In the genomic region with DNA sequence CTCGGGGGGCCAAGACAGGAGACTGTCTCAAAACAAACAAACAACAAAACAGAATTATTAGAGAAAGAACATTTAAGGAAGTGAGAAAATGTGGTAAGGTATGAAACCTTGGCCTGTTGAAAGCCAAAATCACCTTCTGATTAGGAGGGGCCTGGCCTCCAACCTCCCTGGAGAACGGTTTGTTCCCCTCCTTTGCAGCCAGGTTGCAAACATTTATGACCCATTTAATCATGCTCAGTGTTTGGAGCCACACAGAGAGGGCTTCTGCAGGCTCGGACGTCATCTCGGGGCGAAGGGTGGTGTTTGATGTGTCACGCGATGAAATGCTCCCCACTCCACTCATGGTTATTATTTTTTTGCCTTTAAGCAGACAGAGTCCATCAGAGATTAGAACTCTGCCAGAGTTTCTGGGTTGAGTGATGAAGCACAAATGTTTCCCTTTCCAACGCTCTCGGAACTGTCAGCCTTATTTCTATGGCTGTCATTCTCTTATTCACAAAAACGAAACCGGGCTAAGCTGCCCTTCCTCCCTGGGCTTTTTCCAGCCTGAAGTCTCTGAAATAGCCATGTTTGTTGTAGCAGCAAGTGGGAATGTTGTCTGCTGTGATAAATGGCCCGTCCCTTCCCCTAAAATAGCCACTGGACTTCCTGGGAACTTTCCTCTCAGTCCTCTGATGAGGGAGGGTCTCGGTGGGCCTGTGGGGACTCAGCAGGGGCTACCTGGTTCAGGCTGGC, we compare ENCODE assay signal across 8 cellular contexts. TPM values are rescaled to one million over a fixed set of nuclear protein-coding genes. Genes with fewer than 3 reads are reported as not detected.
DNase-seq lines count a peak whose midpoint lies in the region; ATAC-seq and TF ChIP-seq lines count a peak whose summit lies in the region.

No MANE protein-coding gene starts in this region.

- no peaks in the 10 kb centered on the region for H3K9me3 ChIP-seq in cardiac muscle cell (ENCODE audit: low read depth)
- no peaks in the 10 kb centered on the region for H3K9me3 ChIP-seq in upper lobe of right lung
- H3K9me3 ChIP-seq in testis: no peaks in the 10 kb centered on the region

- intact Hi-C loops in upper lobe of right lung (cut with DNase I) (no loop called here), testis (cut with DNase I; ENCODE audit: low total_unique reads) (no loop called here)
- intact Hi-C loops in activated CD4-positive, alpha-beta T cell treated with anti-CD3 and anti-CD28 coated beads, Interleukin-2, amount 10 ng/mL, durations not matched to agents 24 days and 14 days (cut with micrococcal nuclease): no loop called here

- H3K9me3 Mint-ChIP-seq in activated CD4-positive, alpha-beta T cell treated with anti-CD3 and anti-CD28 coated beads, Interleukin-2, amount 10 ng/mL, durations not matched to agents 24 days and 14 days: no peaks in the 10 kb centered on the region

- H3K36me3 Mint-ChIP-seq in activated CD4-positive, alpha-beta T cell treated with anti-CD3 and anti-CD28 coated beads, Interleukin-2, amount 10 ng/mL, durations not matched to agents 24 days and 14 days (ENCODE audit: low read depth): no peaks in the 10 kb centered on the region

- 73 to 79% methylated on average over 14 of the region's 14 CpGs for WGBS in testis, 2 donors

- no peaks in the 10 kb centered on the region for H3K4me1 Mint-ChIP-seq in activated CD4-positive, alpha-beta T cell treated with anti-CD3 and anti-CD28 coated beads, Interleukin-2, amount 10 ng/mL, durations not matched to agents 24 days and 14 days

- no peak overlapping the region for H3K4me3 Mint-ChIP-seq in activated CD4-positive, alpha-beta T cell treated with anti-CD3 and anti-CD28 coated beads, Interleukin-2, amount 10 ng/mL, durations not matched to agents 24 days and 14 days

- no peaks in the 10 kb centered on the region for H3K27me3 Mint-ChIP-seq in activated CD4-positive, alpha-beta T cell treated with anti-CD3 and anti-CD28 coated beads, Interleukin-2, amount 10 ng/mL, durations not matched to agents 24 days and 14 days

- DNase-seq in cardiac muscle cell (ENCODE audit: low read depth in 1 of 2, low spot score in 1 of 2) (peak in 1 of 2 donors; percentile 68), upper lobe of right lung (no peak), testis (no peak), NCI-H345 treated with DMSO at 0.1 percent for 48 hours (lab: John Stamatoyannopoulos, UW; ENCODE audit: unreplicated experiment) (no peak)
- no peak for DNase-seq in activated CD4-positive, alpha-beta T cell treated with anti-CD3 and anti-CD28 coated beads, Interleukin-2, amount 10 ng/mL, durations not matched to agents 24 days and 14 days
- DNase-seq in activated effector memory CD4-positive, alpha-beta T cell treated with Interleukin-2 at 50 U/mL for 16 hours: no peak

- H3K4me3 ChIP-seq in cardiac muscle cell (no peak overlapping the region), upper lobe of right lung (no peak overlapping the region), testis (no peak overlapping the region)

- no peak overlapping the region for H3K27ac Mint-ChIP-seq in activated CD4-positive, alpha-beta T cell treated with anti-CD3 and anti-CD28 coated beads, Interleukin-2, amount 10 ng/mL, durations not matched to agents 24 days and 14 days

- H3K36me3 ChIP-seq in cardiac muscle cell (no peaks in the 10 kb centered on the region), upper lobe of right lung (no peaks in the 10 kb centered on the region), testis (ENCODE audit: low read depth, missing control alignments) (no peaks in the 10 kb centered on the region)

- no peaks in the 10 kb centered on the region for H3K27me3 ChIP-seq in cardiac muscle cell
- H3K27me3 ChIP-seq in upper lobe of right lung: no peaks in the 10 kb centered on the region
- H3K27me3 ChIP-seq in testis: no peaks in the 10 kb centered on the region

- H3K27ac ChIP-seq in cardiac muscle cell (peak overlapping the region; percentile 35), upper lobe of right lung (peak overlapping the region; percentile 91), testis (peak overlapping the region in 1 of 2 donors; percentile 15)

- H3K4me1 ChIP-seq in cardiac muscle cell (ENCODE audit: low read depth) (peaks cover 14% of the 10 kb centered on the region), upper lobe of right lung (peaks cover 46% of the 10 kb centered on the region), testis (peaks cover 12% of the 10 kb centered on the region)

- no peak for TF ChIP-seq POLR2A in testis (IDR thresholded peaks at IDR 0.05)

- no peak for TF ChIP-seq CTCF in cardiac muscle cell (IDR thresholded peaks at IDR 0.05; ENCODE audit: low read depth, low read length)
- TF ChIP-seq CTCF in upper lobe of right lung (IDR thresholded peaks at IDR 0.05): no peak
- no peak for TF ChIP-seq CTCF in testis (IDR thresholded peaks at IDR 0.05)

- ATAC-seq in GM21360 (IDR thresholded peaks at IDR 0.05; ENCODE audit: unreplicated experiment) (peak; percentile 86), HG03457 (IDR thresholded peaks at IDR 0.05; ENCODE audit: unreplicated experiment) (peak; percentile 78), upper lobe of right lung (no peak)

RNA-seq across cellular contexts. Expression of a gene that starts 33.6 kb away (rescaled TPM):
- total RNA-seq in cardiac muscle cell: 12.9 and 18.9 TPM in 2 replicates
- 30.0 and 31.7 TPM in 2 replicates for polyA plus RNA-seq in cardiac muscle cell
- 63.5 TPM for total RNA-seq in upper lobe of right lung
- total RNA-seq in testis: 10 to 100 TPM; 31.3 to 33.7 TPM
- polyA plus RNA-seq in testis (ENCODE audit: insufficient read depth, low read depth, low replicate concordance): 4.6 TPM
- 18.4 and 24.4 TPM in 2 replicates for total RNA-seq in activated CD4-positive, alpha-beta T cell treated with anti-CD3 and anti-CD28 coated beads, Interleukin-2, amount 10 ng/mL, durations not matched to agents 24 days and 14 days
